In genomic region chr15:84714372-84714771, GRCh38 we compare ENCODE assay signal across 10 cellular contexts. TPM values are rescaled to one million over a fixed set of nuclear protein-coding genes. Genes with fewer than 3 reads are reported as not detected.
DNase-seq lines count a peak whose midpoint lies in the region; ATAC-seq and TF ChIP-seq lines count a peak whose summit lies in the region.
"Had no signal": no experiment of that assay in that cellular context is flagged by ENCODE, and none has a peak within 500 bp of the region (broad histone marks: within the 10 kb centered on the region; RNA-seq: fewer than 3 reads in every experiment).

No MANE protein-coding gene starts in this region.

- POLR2A ChIA-PET in activated CD8-positive, alpha-beta T cell treated with anti-CD3 and anti-CD28 coated beads, Interleukin-2, amount 10 ng/mL, durations not matched to agents 7 days and 5 days (lab: Charles Lee): interaction anchor here (0.6 to 5.5 kb wide), 3 partner anchors 21 to 60 kb away, joined by 3 to 80 read pairs (median 74); partner anchors contain the start of genes WDR73 and ZNF592

- peak overlapping the region; percentile 95 for H3K4me3 Mint-ChIP-seq in activated CD8-positive, alpha-beta T cell treated with anti-CD3 and anti-CD28 coated beads, Interleukin-2, amount 10 ng/mL, durations not matched to agents 7 days and 5 days

- H3K27ac ChIP-seq in heart left ventricle (peak overlapping the region in 1 of 12 donors; percentile 99), suprapubic skin (no peak overlapping the region), stomach (no peak overlapping the region)

- peaks cover 30% of the 10 kb centered on the region for H3K36me3 Mint-ChIP-seq in activated CD8-positive, alpha-beta T cell treated with anti-CD3 and anti-CD28 coated beads, Interleukin-2, amount 10 ng/mL, durations not matched to agents 7 days and 5 days (ENCODE audit: low read depth)

- peaks cover 50% of the 10 kb centered on the region for H3K4me1 Mint-ChIP-seq in activated CD8-positive, alpha-beta T cell treated with anti-CD3 and anti-CD28 coated beads, Interleukin-2, amount 10 ng/mL, durations not matched to agents 7 days and 5 days (ENCODE audit: low read depth)

- peak overlapping the region in 9 of 12 donors; percentile 68 to 98 (median 85) for H3K4me3 ChIP-seq in heart left ventricle
- 0 out of 2 replicates have a peak overlapping the region, but pooled peaks have one; percentile 97 for H3K4me3 ChIP-seq in iPS-18c (ENCODE audit: insufficient read depth, low read depth, low read length)
- H3K4me3 ChIP-seq in suprapubic skin: peak overlapping the region; percentile 65
- H3K4me3 ChIP-seq in stomach: peak overlapping the region in 2 of 4 donors; percentile 70 to 87

- WGBS in heart left ventricle, 4 donors: 82 to 85% (median 83%) methylated on average over 5 of the region's 5 CpGs
- 73% methylated on average over 5 of the region's 5 CpGs for WGBS in suprapubic skin
- WGBS in stomach, 5 donors: 51 to 74% (median 54%) methylated on average over 5 of the region's 5 CpGs

- CTCF ChIA-PET in activated CD8-positive, alpha-beta T cell treated with anti-CD3 and anti-CD28 coated beads, Interleukin-2, amount 10 ng/mL, durations not matched to agents 7 days and 5 days (lab: Charles Lee): interaction anchor here (1.5 to 13.3 kb wide), 6 partner anchors 10 to 59 kb away, joined by 3 to 101 read pairs (median 9); no protein-coding TSS in a partner anchor

- H3K27me3 Mint-ChIP-seq in activated CD8-positive, alpha-beta T cell treated with anti-CD3 and anti-CD28 coated beads, Interleukin-2, amount 10 ng/mL, durations not matched to agents 7 days and 5 days (ENCODE audit: low read depth): no peaks in the 10 kb centered on the region

- TF ChIP-seq POLR2A in heart left ventricle (IDR thresholded peaks at IDR 0.05) (no peak), suprapubic skin (IDR thresholded peaks at IDR 0.05) (no peak), stomach (IDR thresholded peaks at IDR 0.05) (no peak)

- DNase-seq in heart left ventricle (no peak), Right ventricle myocardium superior (no peak), suprapubic skin (ENCODE audit: low spot score in 2 of 2) (no peak), stomach (no peak), UCSD-AML1 (lab: John Stamatoyannopoulos, UW; ENCODE audit: unreplicated experiment) (no peak)
- DNase-seq in activated CD8-positive, alpha-beta T cell treated with anti-CD3 and anti-CD28 coated beads, Interleukin-2, amount 10 ng/mL, durations not matched to agents 7 days and 5 days: no peak
- DNase-seq: effector CD4-positive, alpha-beta T cell; NCI-H1417 treated with DMSO at 0.1 percent for 48 hours had no signal

- H3K9me3 ChIP-seq in heart left ventricle (no peaks in the 10 kb centered on the region), iPS-18c (ENCODE audit: control insufficient read depth, insufficient read depth, low read length) (no peaks in the 10 kb centered on the region), suprapubic skin (no peaks in the 10 kb centered on the region), stomach (no peaks in the 10 kb centered on the region)

- TF ChIP-seq CTCF in heart left ventricle (IDR thresholded peaks at IDR 0.05) (no peak), suprapubic skin (IDR thresholded peaks at IDR 0.05) (no peak), stomach (IDR thresholded peaks at IDR 0.05) (no peak)

- H3K27me3 ChIP-seq in heart left ventricle: no peaks in the 10 kb centered on the region
- H3K27me3 ChIP-seq in suprapubic skin: no peaks in the 10 kb centered on the region
- H3K27me3 ChIP-seq in stomach: no peaks in the 10 kb centered on the region

- TF ChIP-seq EP300 in suprapubic skin (IDR thresholded peaks at IDR 0.05) (no peak), stomach (IDR thresholded peaks at IDR 0.05) (no peak)

- ATAC-seq in heart left ventricle (no peak), Right ventricle myocardium superior (ENCODE audit: poor library complexity) (no peak), HG02678 (IDR thresholded peaks at IDR 0.05; ENCODE audit: unreplicated experiment) (no peak)
- no peak for ATAC-seq in activated CD8-positive, alpha-beta T cell treated with anti-CD3 and anti-CD28 coated beads, Interleukin-2, amount 10 ng/mL, durations not matched to agents 7 days and 5 days

- no peaks in the 10 kb centered on the region for H3K9me3 Mint-ChIP-seq in activated CD8-positive, alpha-beta T cell treated with anti-CD3 and anti-CD28 coated beads, Interleukin-2, amount 10 ng/mL, durations not matched to agents 7 days and 5 days (ENCODE audit: insufficient read depth)

- intact Hi-C loops in heart left ventricle (cut with DNase I): loop anchor here in 5 of 10 donors (10.0 kb wide), 4 partner anchors 60 to 210 kb away; partner anchors contain the start of genes NMB (in 3 of the 5), WDR73 (in 3 of the 5) and ALPK3 (in 2 of the 5)
- intact Hi-C loops in Right ventricle myocardium superior (cut with DNase I): no loop called here
- intact Hi-C loops in stomach (cut with DNase I; ENCODE audit: low total_unique reads): no loop called here

- peaks cover 8 to 39% (median 25%) of the 10 kb centered on the region in 12 donors for H3K4me1 ChIP-seq in heart left ventricle
- H3K4me1 ChIP-seq in suprapubic skin: peaks cover 26% of the 10 kb centered on the region
- H3K4me1 ChIP-seq in stomach: peaks cover 19 to 38% (median 31%) of the 10 kb centered on the region in 4 donors

- H3K36me3 ChIP-seq in heart left ventricle (peaks cover 0 to 27% (median 21%) of the 10 kb centered on the region in 9 donors), suprapubic skin (peaks cover 20% of the 10 kb centered on the region), stomach (peaks cover 11 to 22% (median 19%) of the 10 kb centered on the region in 4 donors)

- peak overlapping the region; percentile 39 for H3K27ac Mint-ChIP-seq in activated CD8-positive, alpha-beta T cell treated with anti-CD3 and anti-CD28 coated beads, Interleukin-2, amount 10 ng/mL, durations not matched to agents 7 days and 5 days

RNA-seq across cellular contexts. Expression of gene SEC11A, which starts 1.6 kb away (rescaled TPM):
- total RNA-seq in heart left ventricle: 10 to 100 TPM; 55.7 to 95.7 (median 73.0) TPM
- polyA plus RNA-seq in heart left ventricle: 100 to 1,000 TPM in 1 of 2 donors, 10 to 100 TPM in 1; 73.3 to 152 TPM
- 82.5 TPM for total RNA-seq in Right ventricle myocardium superior
- total RNA-seq in activated CD8-positive, alpha-beta T cell treated with anti-CD3 and anti-CD28 coated beads, Interleukin-2, amount 10 ng/mL, durations not matched to agents 7 days and 5 days: 100 to 1,000 TPM; 117 to 119 TPM
- 10 to 100 TPM; 44.3 to 52.9 (median 47.3) TPM for total RNA-seq in suprapubic skin
- 100 to 1,000 TPM in 1 of 5 donors, 10 to 100 TPM in 4; 24.3 to 181 (median 37.9) TPM for total RNA-seq in stomach
- 100 to 1,000 TPM; 108 to 186 (median 165) TPM for polyA plus RNA-seq in stomach

RNA-seq across cellular contexts. Expression of gene ZNF592, which starts 34.0 kb away (rescaled TPM):
- 10 to 100 TPM; 16.8 to 28.6 (median 21.4) TPM for total RNA-seq in heart left ventricle
- polyA plus RNA-seq in heart left ventricle: 10 to 100 TPM in 1 of 2 donors, 1 to 10 TPM in 1; 9.7 to 21.2 TPM
- total RNA-seq in Right ventricle myocardium superior: 16.3 TPM
- total RNA-seq in activated CD8-positive, alpha-beta T cell treated with anti-CD3 and anti-CD28 coated beads, Interleukin-2, amount 10 ng/mL, durations not matched to agents 7 days and 5 days: 10 to 100 TPM; 36.5 to 36.6 TPM
- total RNA-seq in suprapubic skin: 10 to 100 TPM; 23.1 to 37.2 (median 30.7) TPM
- total RNA-seq in stomach: 10 to 100 TPM in 3 of 5 donors, 1 to 10 TPM in 2; 9.7 to 36.8 (median 19.0) TPM
- 1 to 10 TPM; 3.8 to 5.8 (median 5.0) TPM for polyA plus RNA-seq in stomach

RNA-seq across cellular contexts. Expression of gene NMB, which starts 56.4 kb away (rescaled TPM):
- total RNA-seq in heart left ventricle (1 to 10 TPM; 1.4 to 8.6 (median 2.8) TPM), Right ventricle myocardium superior (1.9 TPM), suprapubic skin (1 to 10 TPM; 2.2 to 6.7 (median 3.5) TPM), stomach (1 to 10 TPM in 1 of 5 donors, not detected in 4; 2.0 TPM)
- polyA plus RNA-seq in heart left ventricle (1 to 10 TPM; 3.9 to 6.6 TPM), stomach (1 to 10 TPM; 3.8 to 5.3 (median 4.1) TPM)
- 1 to 10 TPM; 3.3 to 4.1 TPM for total RNA-seq in activated CD8-positive, alpha-beta T cell treated with anti-CD3 and anti-CD28 coated beads, Interleukin-2, amount 10 ng/mL, durations not matched to agents 7 days and 5 days
